ENCODE assay signal across 8 cellular contexts in genomic region chr10:70886921-70887665, GRCh38. TPM values are rescaled to one million over a fixed set of nuclear protein-coding genes. Genes with fewer than 3 reads are reported as not detected.
DNase-seq lines count a peak whose midpoint lies in the region; ATAC-seq and TF ChIP-seq lines count a peak whose summit lies in the region.

No MANE protein-coding gene starts in this region.

- no peaks in the 10 kb centered on the region for H3K9me3 Mint-ChIP-seq in activated CD4-positive, alpha-beta T cell treated with anti-CD3 and anti-CD28 coated beads for 36 hours (ENCODE audit: low read depth)

- ATAC-seq in activated CD4-positive, alpha-beta T cell treated with anti-CD3 and anti-CD28 coated beads for 36 hours = no peak
- no peak for ATAC-seq in GM21723 (IDR thresholded peaks at IDR 0.05; ENCODE audit: unreplicated experiment)
- no peak for ATAC-seq in HG03095 (IDR thresholded peaks at IDR 0.05; ENCODE audit: unreplicated experiment)

- no peak for DNase-seq in activated CD4-positive, alpha-beta T cell treated with anti-CD3 and anti-CD28 coated beads for 36 hours
- DNase-seq in activated CD4-positive, alpha-beta T cell treated with anti-CD3 and anti-CD28 coated beads, Interleukin-2, amount 50 U/mL, for 1 hour = no peak
- DNase-seq in adrenal gland (peak in 2 of 7 donors; percentile 8 to 23), kidney epithelial cell (ENCODE audit: low read depth) (no peak), substantia nigra (lab: John Stamatoyannopoulos, UW) (peak in 1 of 49 donors; percentile 3), GM13976 (ENCODE audit: low spot score) (no peak)

- H3K4me3 ChIP-seq in adrenal gland (peak overlapping the region in 1 of 4 donors; percentile 75), kidney epithelial cell (ENCODE audit: low read depth, low read length) (peak overlapping the region; percentile 59)

- H3K27me3 ChIP-seq in adrenal gland (no peaks in the 10 kb centered on the region), kidney epithelial cell (ENCODE audit: control insufficient read depth, insufficient read depth, low read length) (no peaks in the 10 kb centered on the region)

- H3K4me3 Mint-ChIP-seq in activated CD4-positive, alpha-beta T cell treated with anti-CD3 and anti-CD28 coated beads for 36 hours = peak overlapping the region; percentile 73

- intact Hi-C loops in activated CD4-positive, alpha-beta T cell treated with anti-CD3 and anti-CD28 coated beads for 36 hours (cut with DNase I, micrococcal nuclease) = no loop called here
- intact Hi-C loops in adrenal gland (cut with DNase I) = no loop called here

- peaks cover 22% of the 10 kb centered on the region for H3K4me1 Mint-ChIP-seq in activated CD4-positive, alpha-beta T cell treated with anti-CD3 and anti-CD28 coated beads for 36 hours

- TF ChIP-seq CTCF in adrenal gland (IDR thresholded peaks at IDR 0.05) = no peak
- TF ChIP-seq CTCF in kidney epithelial cell (IDR thresholded peaks at IDR 0.05; ENCODE audit: insufficient read depth, low read length, poor library complexity, severe bottlenecking) = no peak
- TF ChIP-seq CTCF in GM13976 (IDR thresholded peaks at IDR 0.05; ENCODE audit: borderline replicate concordance, control extremely low read depth, extremely low read depth, insufficient read depth, missing control alignments) = no peak

- H3K27ac Mint-ChIP-seq in activated CD4-positive, alpha-beta T cell treated with anti-CD3 and anti-CD28 coated beads for 36 hours = peak overlapping the region; percentile 75

- no peak for TF ChIP-seq POLR2A in adrenal gland (IDR thresholded peaks at IDR 0.05)

- H3K27ac ChIP-seq in adrenal gland (peak overlapping the region in 3 of 5 donors; percentile 96 to 97 (median 96)), substantia nigra (ENCODE audit: low read depth, low read length, poor library complexity, severe bottlenecking) (peak overlapping the region; percentile 82)

- CTCF ChIA-PET in activated CD4-positive, alpha-beta T cell treated with anti-CD3 and anti-CD28 coated beads for 36 hours (lab: Charles Lee) = interaction anchor here (0.5 to 1.3 kb wide), 3 partner anchors 9 to 88 kb away, joined by 3 to 5 read pairs (median 4); no protein-coding TSS in a partner anchor

- in situ Hi-C loops in GM13976 (cut with MboI; ENCODE audit: low sequenced_read_pairs, unreplicated experiment) = loop anchor here (10.0 kb wide), 1 partner anchor 342 kb away; no protein-coding TSS in a partner anchor

- H3K36me3 ChIP-seq in adrenal gland (replicated peaks in 1 of 2) = peaks cover 0 to 23% of the 10 kb centered on the region in 2 donors
- no peaks in the 10 kb centered on the region for H3K36me3 ChIP-seq in kidney epithelial cell (ENCODE audit: control insufficient read depth, insufficient read depth, low read length)

- WGBS in adrenal gland, 4 donors = 62 to 77% (median 68%) methylated on average over 9 to 12 of the region's 12 CpGs

- no peaks in the 10 kb centered on the region for H3K9me3 ChIP-seq in adrenal gland (replicated peaks in 1 of 3)

- POLR2A ChIA-PET in activated CD4-positive, alpha-beta T cell treated with anti-CD3 and anti-CD28 coated beads for 36 hours (lab: Charles Lee) = interaction anchor here (0.6 kb wide), 1 partner anchor 77 kb away, joined by 7 read pairs; no protein-coding TSS in a partner anchor

- no peaks in the 10 kb centered on the region for H3K27me3 Mint-ChIP-seq in activated CD4-positive, alpha-beta T cell treated with anti-CD3 and anti-CD28 coated beads for 36 hours

- H3K4me1 ChIP-seq in adrenal gland (replicated peaks in 1 of 2) = peaks cover 15 to 26% of the 10 kb centered on the region in 2 donors

- peaks cover 18% of the 10 kb centered on the region for H3K36me3 Mint-ChIP-seq in activated CD4-positive, alpha-beta T cell treated with anti-CD3 and anti-CD28 coated beads for 36 hours (ENCODE audit: low read depth)

RNA-seq across cellular contexts. Expression of gene PCBD1, which starts 1.3 kb away (rescaled TPM):
- 10 to 100 TPM; 40.1 to 47.6 TPM for total RNA-seq in activated CD4-positive, alpha-beta T cell treated with anti-CD3 and anti-CD28 coated beads for 36 hours
- 100 to 1,000 TPM in 7 of 8 donors, 10 to 100 TPM in 1; 42.7 to 160 (median 134) TPM for total RNA-seq in adrenal gland
- polyA plus RNA-seq in adrenal gland = 100 to 1,000 TPM in 2 of 3 donors, 10 to 100 TPM in 1; 76.5 to 213 (median 188) TPM
- total RNA-seq in kidney epithelial cell = 72.9 and 92.2 TPM in 2 replicates
